Comparison of ENCODE assay signal across 1 cellular context in genomic region chr7:39153647-39154046, GRCh38.
TF ChIP-seq lines count a peak whose summit lies in the region.

No MANE protein-coding gene starts in this region.

TF ChIP-seq in H1, 55 proteins besides CTCF, POLR2A, EP300 and RAD21:
- TF ChIP-seq, protein P1, sequence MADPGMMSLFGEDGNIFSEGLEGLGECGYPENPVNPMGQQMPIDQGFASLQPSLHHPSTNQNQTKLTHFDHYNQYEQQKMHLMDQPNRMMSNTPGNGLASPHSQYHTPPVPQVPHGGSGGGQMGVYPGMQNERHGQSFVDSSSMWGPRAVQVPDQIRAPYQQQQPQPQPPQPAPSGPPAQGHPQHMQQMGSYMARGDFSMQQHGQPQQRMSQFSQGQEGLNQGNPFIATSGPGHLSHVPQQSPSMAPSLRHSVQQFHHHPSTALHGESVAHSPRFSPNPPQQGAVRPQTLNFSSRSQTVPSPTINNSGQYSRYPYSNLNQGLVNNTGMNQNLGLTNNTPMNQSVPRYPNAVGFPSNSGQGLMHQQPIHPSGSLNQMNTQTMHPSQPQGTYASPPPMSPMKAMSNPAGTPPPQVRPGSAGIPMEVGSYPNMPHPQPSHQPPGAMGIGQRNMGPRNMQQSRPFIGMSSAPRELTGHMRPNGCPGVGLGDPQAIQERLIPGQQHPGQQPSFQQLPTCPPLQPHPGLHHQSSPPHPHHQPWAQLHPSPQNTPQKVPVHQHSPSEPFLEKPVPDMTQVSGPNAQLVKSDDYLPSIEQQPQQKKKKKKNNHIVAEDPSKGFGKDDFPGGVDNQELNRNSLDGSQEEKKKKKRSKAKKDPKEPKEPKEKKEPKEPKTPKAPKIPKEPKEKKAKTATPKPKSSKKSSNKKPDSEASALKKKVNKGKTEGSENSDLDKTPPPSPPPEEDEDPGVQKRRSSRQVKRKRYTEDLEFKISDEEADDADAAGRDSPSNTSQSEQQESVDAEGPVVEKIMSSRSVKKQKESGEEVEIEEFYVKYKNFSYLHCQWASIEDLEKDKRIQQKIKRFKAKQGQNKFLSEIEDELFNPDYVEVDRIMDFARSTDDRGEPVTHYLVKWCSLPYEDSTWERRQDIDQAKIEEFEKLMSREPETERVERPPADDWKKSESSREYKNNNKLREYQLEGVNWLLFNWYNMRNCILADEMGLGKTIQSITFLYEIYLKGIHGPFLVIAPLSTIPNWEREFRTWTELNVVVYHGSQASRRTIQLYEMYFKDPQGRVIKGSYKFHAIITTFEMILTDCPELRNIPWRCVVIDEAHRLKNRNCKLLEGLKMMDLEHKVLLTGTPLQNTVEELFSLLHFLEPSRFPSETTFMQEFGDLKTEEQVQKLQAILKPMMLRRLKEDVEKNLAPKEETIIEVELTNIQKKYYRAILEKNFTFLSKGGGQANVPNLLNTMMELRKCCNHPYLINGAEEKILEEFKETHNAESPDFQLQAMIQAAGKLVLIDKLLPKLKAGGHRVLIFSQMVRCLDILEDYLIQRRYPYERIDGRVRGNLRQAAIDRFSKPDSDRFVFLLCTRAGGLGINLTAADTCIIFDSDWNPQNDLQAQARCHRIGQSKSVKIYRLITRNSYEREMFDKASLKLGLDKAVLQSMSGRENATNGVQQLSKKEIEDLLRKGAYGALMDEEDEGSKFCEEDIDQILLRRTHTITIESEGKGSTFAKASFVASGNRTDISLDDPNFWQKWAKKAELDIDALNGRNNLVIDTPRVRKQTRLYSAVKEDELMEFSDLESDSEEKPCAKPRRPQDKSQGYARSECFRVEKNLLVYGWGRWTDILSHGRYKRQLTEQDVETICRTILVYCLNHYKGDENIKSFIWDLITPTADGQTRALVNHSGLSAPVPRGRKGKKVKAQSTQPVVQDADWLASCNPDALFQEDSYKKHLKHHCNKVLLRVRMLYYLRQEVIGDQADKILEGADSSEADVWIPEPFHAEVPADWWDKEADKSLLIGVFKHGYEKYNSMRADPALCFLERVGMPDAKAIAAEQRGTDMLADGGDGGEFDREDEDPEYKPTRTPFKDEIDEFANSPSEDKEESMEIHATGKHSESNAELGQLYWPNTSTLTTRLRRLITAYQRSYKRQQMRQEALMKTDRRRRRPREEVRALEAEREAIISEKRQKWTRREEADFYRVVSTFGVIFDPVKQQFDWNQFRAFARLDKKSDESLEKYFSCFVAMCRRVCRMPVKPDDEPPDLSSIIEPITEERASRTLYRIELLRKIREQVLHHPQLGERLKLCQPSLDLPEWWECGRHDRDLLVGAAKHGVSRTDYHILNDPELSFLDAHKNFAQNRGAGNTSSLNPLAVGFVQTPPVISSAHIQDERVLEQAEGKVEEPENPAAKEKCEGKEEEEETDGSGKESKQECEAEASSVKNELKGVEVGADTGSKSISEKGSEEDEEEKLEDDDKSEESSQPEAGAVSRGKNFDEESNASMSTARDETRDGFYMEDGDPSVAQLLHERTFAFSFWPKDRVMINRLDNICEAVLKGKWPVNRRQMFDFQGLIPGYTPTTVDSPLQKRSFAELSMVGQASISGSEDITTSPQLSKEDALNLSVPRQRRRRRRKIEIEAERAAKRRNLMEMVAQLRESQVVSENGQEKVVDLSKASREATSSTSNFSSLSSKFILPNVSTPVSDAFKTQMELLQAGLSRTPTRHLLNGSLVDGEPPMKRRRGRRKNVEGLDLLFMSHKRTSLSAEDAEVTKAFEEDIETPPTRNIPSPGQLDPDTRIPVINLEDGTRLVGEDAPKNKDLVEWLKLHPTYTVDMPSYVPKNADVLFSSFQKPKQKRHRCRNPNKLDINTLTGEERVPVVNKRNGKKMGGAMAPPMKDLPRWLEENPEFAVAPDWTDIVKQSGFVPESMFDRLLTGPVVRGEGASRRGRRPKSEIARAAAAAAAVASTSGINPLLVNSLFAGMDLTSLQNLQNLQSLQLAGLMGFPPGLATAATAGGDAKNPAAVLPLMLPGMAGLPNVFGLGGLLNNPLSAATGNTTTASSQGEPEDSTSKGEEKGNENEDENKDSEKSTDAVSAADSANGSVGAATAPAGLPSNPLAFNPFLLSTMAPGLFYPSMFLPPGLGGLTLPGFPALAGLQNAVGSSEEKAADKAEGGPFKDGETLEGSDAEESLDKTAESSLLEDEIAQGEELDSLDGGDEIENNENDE (IDR thresholded peaks at IDR 0.05; ENCODE audit: insufficient replicate concordance, low read length): no peak
- TF ChIP-seq NANOG (IDR thresholded peaks at IDR 0.05; ENCODE audit: insufficient read depth, low read depth, low read length, poor library complexity, severe bottlenecking) (no peak), SAP30 (IDR thresholded peaks at IDR 0.05; ENCODE audit: insufficient read depth, insufficient replicate concordance, low read length) (no peak), ATF2 (IDR thresholded peaks at IDR 0.05; ENCODE audit: low read length) (no peak), POLR2AphosphoS5 (IDR thresholded peaks at IDR 0.05; ENCODE audit: low read depth, low read length) (no peak), SP4 (IDR thresholded peaks at IDR 0.05; ENCODE audit: low read length) (no peak), ATF3 (IDR thresholded peaks at IDR 0.05; ENCODE audit: insufficient read depth, low read depth, low read length) (no peak), USF2 (IDR thresholded peaks at IDR 0.05; ENCODE audit: low read length) (no peak), CHD1 (IDR thresholded peaks at IDR 0.05; ENCODE audit: low read depth, low read length) (no peak), CHD2 (IDR thresholded peaks at IDR 0.05; ENCODE audit: low read length) (no peak), CBX8 (IDR thresholded peaks at IDR 0.05; ENCODE audit: borderline replicate concordance, low read depth, low read length) (no peak), TEAD4 (IDR thresholded peaks at IDR 0.05; ENCODE audit: low read depth, low read length) (no peak), RNF2 (IDR thresholded peaks at IDR 0.05; ENCODE audit: borderline replicate concordance, low read depth, low read length, missing control alignments, poor library complexity, severe bottlenecking) (no peak), RXRA (IDR thresholded peaks at IDR 0.05; ENCODE audit: insufficient read depth, low read depth, low read length) (no peak), KDM1A (IDR thresholded peaks at IDR 0.05; ENCODE audit: borderline replicate concordance, low read length) (no peak), CEBPB (IDR thresholded peaks at IDR 0.05; ENCODE audit: low read depth, low read length) (no peak)
- TF ChIP-seq, protein P2, sequence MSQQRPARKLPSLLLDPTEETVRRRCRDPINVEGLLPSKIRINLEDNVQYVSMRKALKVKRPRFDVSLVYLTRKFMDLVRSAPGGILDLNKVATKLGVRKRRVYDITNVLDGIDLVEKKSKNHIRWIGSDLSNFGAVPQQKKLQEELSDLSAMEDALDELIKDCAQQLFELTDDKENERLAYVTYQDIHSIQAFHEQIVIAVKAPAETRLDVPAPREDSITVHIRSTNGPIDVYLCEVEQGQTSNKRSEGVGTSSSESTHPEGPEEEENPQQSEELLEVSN (IDR thresholded peaks at IDR 0.05): no peak
